17 cellular contexts compared by ENCODE assay signal in the genomic region with DNA sequence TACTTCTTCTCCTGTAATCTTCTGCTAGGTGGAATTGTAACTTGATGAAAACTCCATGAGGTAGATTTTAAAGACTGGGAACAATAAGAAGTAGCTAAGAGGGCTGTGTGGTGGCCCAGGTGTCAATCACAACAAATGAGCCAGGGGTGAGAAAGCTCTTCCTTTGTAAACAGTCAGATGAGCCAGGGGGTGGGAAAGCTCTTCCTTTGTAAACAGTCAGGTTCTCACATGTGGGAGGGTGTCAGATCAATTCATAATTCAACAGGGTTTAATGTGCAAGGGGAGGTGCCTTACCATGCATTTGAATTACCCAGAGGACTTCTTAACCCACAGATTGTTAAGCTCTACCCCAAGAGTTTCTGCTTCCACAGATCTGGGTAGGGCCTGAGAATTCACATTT.
DNase-seq lines count a peak whose midpoint lies in the region; TF ChIP-seq lines count a peak whose summit lies in the region.
"Had no signal": no experiment of that assay in that cellular context is flagged by ENCODE, and none has a peak within 500 bp of the region (broad histone marks: within the 10 kb centered on the region; RNA-seq: fewer than 3 reads in every experiment).

No MANE protein-coding gene starts in this region.

- peaks cover 5% of the 10 kb centered on the region for H3K9me3 ChIP-seq in WERI-Rb-1 (ENCODE audit: severe bottlenecking)
- H3K9me3 ChIP-seq: HAP-1 had no signal

- peak; percentile 14 for DNase-seq in NCI-H146 (lab: John Stamatoyannopoulos, UW)
- DNase-seq in NCI-H146 treated with DMSO at 0.1 percent for 48 hours (lab: John Stamatoyannopoulos, UW; ENCODE audit: unreplicated experiment), result no peak
- peak; percentile 56 for DNase-seq in NCI-H748 (lab: John Stamatoyannopoulos, UW; ENCODE audit: unreplicated experiment)
- DNase-seq in NCI-H748 treated with DMSO at 0.1 percent for 48 hours (lab: John Stamatoyannopoulos, UW), result no peak
- DNase-seq in WERI-Rb-1, result no peak
- DNase-seq in nephron progenitor cell, result no peak
- DNase-seq in activated T-cell treated with anti-CD3 and anti-CD28 coated beads, Interleukin-2, amount 50 U/mL, for 48 hours, result no peak
- DNase-seq: AML-193; CD4-positive, alpha-beta T cell; DMS153; DMS79; GDM1; GM23248 had no signal

- H3K27ac Mint-ChIP-seq in nephron progenitor cell, result peak overlapping the region; percentile 1
- H3K27ac Mint-ChIP-seq: CD4-positive, alpha-beta T cell had no signal

- no peak overlapping the region for H3K4me3 ChIP-seq in WERI-Rb-1 (ENCODE audit: low read depth, low read length)
- H3K4me3 ChIP-seq: A549, GM23248, HAP-1 had no signal

- H3K27ac ChIP-seq in WERI-Rb-1, result peak overlapping the region; percentile 66; the same call in 1 of the 2 replicates
- H3K27ac ChIP-seq: 22Rv1, A549, C4-2B, GM23248 had no signal

- no peaks in the 10 kb centered on the region for H3K36me3 ChIP-seq in WERI-Rb-1
- H3K36me3 ChIP-seq: HAP-1 had no signal

- TF ChIP-seq CTCF in WERI-Rb-1 (IDR thresholded peaks at IDR 0.05; ENCODE audit: low read depth, low read length) (no peak), nephron progenitor cell (IDR thresholded peaks at IDR 0.05) (no peak)

- peaks cover 18% of the 10 kb centered on the region for H3K9me3 Mint-ChIP-seq in nephron progenitor cell

- H3K27me3 ChIP-seq in WERI-Rb-1 (ENCODE audit: insufficient read depth, low read depth, severe bottlenecking), result no peaks in the 10 kb centered on the region

- peaks cover 38% of the 10 kb centered on the region for H3K4me1 Mint-ChIP-seq in nephron progenitor cell

- no peaks in the 10 kb centered on the region for H3K36me3 Mint-ChIP-seq in nephron progenitor cell (ENCODE audit: low read depth)

- peaks cover 24% of the 10 kb centered on the region for H3K27me3 Mint-ChIP-seq in nephron progenitor cell (ENCODE audit: low read depth, poor library complexity)
- H3K27me3 Mint-ChIP-seq: CD4-positive, alpha-beta T cell had no signal

- no peak overlapping the region for H3K4me3 Mint-ChIP-seq in nephron progenitor cell
- H3K4me3 Mint-ChIP-seq: CD4-positive, alpha-beta T cell had no signal

Comparison
In these comparisons a context has a peak if more than half of its experiments do, and no peak if none do; other contexts are left out.
1. DNase-seq: peak in NCI-H146 (single experiment) and NCI-H748 (single experiment); none in NCI-H146 treated with DMSO at 0.1 percent for 48 hours (single experiment), NCI-H748 treated with DMSO at 0.1 percent for 48 hours (single experiment), WERI-Rb-1 (single experiment), nephron progenitor cell (single experiment) and activated T-cell treated with anti-CD3 and anti-CD28 coated beads, Interleukin-2, amount 50 U/mL, for 48 hours (0 of 2).